In genomic region chr5:78483809-78484521, GRCh38 we compare ENCODE assay signal across 8 cellular contexts.
DNase-seq lines count a peak whose midpoint lies in the region; ATAC-seq, FAIRE-seq and TF ChIP-seq lines count a peak whose summit lies in the region.

No MANE protein-coding gene starts in this region.

- H3K4me1 Mint-ChIP-seq in activated CD8-positive, alpha-beta T cell treated with anti-CD3 and anti-CD28 coated beads, Interleukin-2, amount 10 ng/mL, durations not matched to agents 7 days and 5 days (ENCODE audit: low read depth) = peaks cover 14% of the 10 kb centered on the region
- H3K4me1 Mint-ChIP-seq in naive B cell (peaks cover 18 to 23% (median 21%) of the 10 kb centered on the region in 3 donors), type B pancreatic cell (ENCODE audit: unreplicated experiment) (peaks cover 11% of the 10 kb centered on the region)

- peak overlapping the region; percentile 2 to 72 for H3K27ac Mint-ChIP-seq in activated naive CD4-positive, alpha-beta T cell treated with anti-CD3 and anti-CD28 coated beads, Interleukin-2, amount 50 U/mL, for 72 hours
- H3K27ac Mint-ChIP-seq in activated CD8-positive, alpha-beta T cell treated with anti-CD3 and anti-CD28 coated beads, Interleukin-2, amount 10 ng/mL, durations not matched to agents 7 days and 5 days = no peak overlapping the region
- H3K27ac Mint-ChIP-seq in naive B cell = peak overlapping the region in 3 of 6 donors; percentile 10 to 78 (median 48)
- no peak overlapping the region for H3K27ac Mint-ChIP-seq in type B pancreatic cell

- no peaks in the 10 kb centered on the region for H3K27me3 Mint-ChIP-seq in activated CD8-positive, alpha-beta T cell treated with anti-CD3 and anti-CD28 coated beads, Interleukin-2, amount 10 ng/mL, durations not matched to agents 7 days and 5 days (ENCODE audit: low read depth)
- H3K27me3 Mint-ChIP-seq in naive B cell = no peaks in the 10 kb centered on the region
- H3K27me3 Mint-ChIP-seq in type B pancreatic cell = no peaks in the 10 kb centered on the region

- POLR2A ChIA-PET in activated CD8-positive, alpha-beta T cell treated with anti-CD3 and anti-CD28 coated beads, Interleukin-2, amount 10 ng/mL, durations not matched to agents 7 days and 5 days (lab: Charles Lee) = no interaction called here

- DNase-seq in activated naive CD4-positive, alpha-beta T cell treated with anti-CD3 and anti-CD28 coated beads, Interleukin-2, amount 50 U/mL, for 72 hours (ENCODE audit: low spot score in 2 of 2) = no peak
- DNase-seq in activated naive CD4-positive, alpha-beta T cell treated with anti-CD3 and anti-CD28 coated beads, Interleukin-2, amount 50 U/mL, for 16 hours = no peak
- DNase-seq in activated CD8-positive, alpha-beta T cell treated with anti-CD3 and anti-CD28 coated beads, Interleukin-2, amount 10 ng/mL, durations not matched to agents 7 days and 5 days = no peak
- DNase-seq in naive B cell (peak; percentile 68), HTR-8/SVneo (ENCODE audit: insufficient read length, low spot score) (no peak), type B pancreatic cell (ENCODE audit: extremely low spot score, unreplicated experiment) (no peak)
- DNase-seq in stimulated activated naive CD4-positive, alpha-beta T cell treated with Interleukin-2 at 50 U/mL for 16 hours (lab: John Stamatoyannopoulos, UW) = no peak

- no peak for ATAC-seq in activated naive CD4-positive, alpha-beta T cell treated with anti-CD3 and anti-CD28 coated beads, Interleukin-2, amount 50 U/mL, for 72 hours
- ATAC-seq in HG03460 (IDR thresholded peaks at IDR 0.05; ENCODE audit: unreplicated experiment) (peak; percentile 93), naive B cell (ENCODE audit: low read depth in 2 of 2) (peak; percentile 96 to 97)
- peak; percentile 33 for ATAC-seq in activated CD8-positive, alpha-beta T cell treated with anti-CD3 and anti-CD28 coated beads, Interleukin-2, amount 10 ng/mL, durations not matched to agents 7 days and 5 days

- H3K9me3 Mint-ChIP-seq in activated naive CD4-positive, alpha-beta T cell treated with anti-CD3 and anti-CD28 coated beads, Interleukin-2, amount 50 U/mL, for 72 hours = no peaks in the 10 kb centered on the region
- no peaks in the 10 kb centered on the region for H3K9me3 Mint-ChIP-seq in activated CD8-positive, alpha-beta T cell treated with anti-CD3 and anti-CD28 coated beads, Interleukin-2, amount 10 ng/mL, durations not matched to agents 7 days and 5 days (ENCODE audit: insufficient read depth)
- no peaks in the 10 kb centered on the region for H3K9me3 Mint-ChIP-seq in naive B cell
- H3K9me3 Mint-ChIP-seq in type B pancreatic cell = no peaks in the 10 kb centered on the region

- FAIRE-seq in HTR-8/SVneo (lab: Jason Lieb, UNC) = no peak

- CTCF ChIA-PET in activated CD8-positive, alpha-beta T cell treated with anti-CD3 and anti-CD28 coated beads, Interleukin-2, amount 10 ng/mL, durations not matched to agents 7 days and 5 days (lab: Charles Lee) = no interaction called here

- H3K4me3 Mint-ChIP-seq in activated CD8-positive, alpha-beta T cell treated with anti-CD3 and anti-CD28 coated beads, Interleukin-2, amount 10 ng/mL, durations not matched to agents 7 days and 5 days = no peak overlapping the region
- H3K4me3 Mint-ChIP-seq in naive B cell = peak overlapping the region in 7 of 8 donors; percentile 7 to 80 (median 37)
- no peak overlapping the region for H3K4me3 Mint-ChIP-seq in type B pancreatic cell

- no peak for TF ChIP-seq CTCF in type B pancreatic cell (conservative IDR thresholded peaks at IDR 0.05)

- H3K36me3 Mint-ChIP-seq in activated naive CD4-positive, alpha-beta T cell treated with anti-CD3 and anti-CD28 coated beads, Interleukin-2, amount 50 U/mL, for 72 hours = no peaks in the 10 kb centered on the region
- peaks cover 3% of the 10 kb centered on the region for H3K36me3 Mint-ChIP-seq in activated CD8-positive, alpha-beta T cell treated with anti-CD3 and anti-CD28 coated beads, Interleukin-2, amount 10 ng/mL, durations not matched to agents 7 days and 5 days (ENCODE audit: low read depth)
- H3K36me3 Mint-ChIP-seq in naive B cell (peaks cover 0 to 11% of the 10 kb centered on the region in 2 donors), type B pancreatic cell (peaks cover 37% of the 10 kb centered on the region)

Comparison
In these comparisons a context has a peak if more than half of its experiments do, and no peak if none do; other contexts are left out.
1. ATAC-seq: peak in HG03460 (single experiment), activated CD8-positive, alpha-beta T cell treated with anti-CD3 and anti-CD28 coated beads, Interleukin-2, amount 10 ng/mL, durations not matched to agents 7 days and 5 days (single experiment) and naive B cell (2 of 2); none in activated naive CD4-positive, alpha-beta T cell treated with anti-CD3 and anti-CD28 coated beads, Interleukin-2, amount 50 U/mL, for 72 hours (0 of 2).
2. H3K27ac Mint-ChIP-seq: peak in activated naive CD4-positive, alpha-beta T cell treated with anti-CD3 and anti-CD28 coated beads, Interleukin-2, amount 50 U/mL, for 72 hours (2 of 2); none in activated CD8-positive, alpha-beta T cell treated with anti-CD3 and anti-CD28 coated beads, Interleukin-2, amount 10 ng/mL, durations not matched to agents 7 days and 5 days (single experiment) and type B pancreatic cell (single experiment).
3. H3K4me3 Mint-ChIP-seq: peak in naive B cell (7 of 8); none in activated CD8-positive, alpha-beta T cell treated with anti-CD3 and anti-CD28 coated beads, Interleukin-2, amount 10 ng/mL, durations not matched to agents 7 days and 5 days (single experiment) and type B pancreatic cell (single experiment).